8 cellular contexts compared by ENCODE assay signal in the genomic region with DNA sequence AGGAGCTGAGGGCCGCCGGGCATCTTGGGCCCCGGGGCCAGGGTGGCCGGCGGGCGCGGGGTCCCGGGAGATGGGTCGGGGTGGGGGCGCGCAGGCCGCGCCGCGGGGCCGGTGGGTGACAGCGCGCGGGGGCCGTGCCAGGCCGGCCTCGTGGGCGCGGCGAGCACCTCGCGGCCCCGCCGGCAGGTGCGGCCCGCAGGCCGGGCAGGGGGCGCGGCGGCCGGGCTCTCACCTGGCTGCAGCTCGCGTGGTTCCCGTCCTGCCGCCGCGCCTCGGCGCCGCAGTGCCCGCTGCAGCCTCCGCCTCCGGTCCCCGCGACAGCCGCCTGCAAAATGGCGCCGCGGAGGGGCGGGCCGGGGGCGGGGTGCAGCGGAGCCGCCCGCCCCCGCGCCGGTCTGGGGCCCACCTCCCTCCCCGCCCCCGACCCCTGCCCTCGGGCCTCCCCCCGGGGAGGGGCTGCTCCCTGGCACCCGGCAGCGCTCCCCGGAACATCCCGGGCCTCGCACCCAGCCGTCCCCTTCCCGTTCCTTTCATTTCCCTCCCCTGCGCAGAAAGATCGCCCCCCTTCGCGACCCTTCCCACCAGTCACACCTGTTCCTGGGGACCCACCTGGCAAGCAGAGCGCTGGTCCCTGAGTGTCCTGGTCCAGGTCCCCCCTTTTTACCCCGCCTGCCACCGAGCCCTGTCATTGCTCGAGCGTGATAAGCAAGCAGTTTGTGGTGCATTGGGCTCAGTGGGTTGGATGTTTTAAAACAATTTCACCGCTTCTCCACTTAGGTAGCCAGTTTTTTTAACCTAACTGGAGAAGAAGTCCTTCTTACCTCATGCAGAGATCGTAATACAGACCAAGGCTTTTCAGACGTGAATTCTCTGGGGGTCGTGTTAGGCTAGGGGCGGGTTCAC. TPM values are rescaled to one million over a fixed set of nuclear protein-coding genes. Genes with fewer than 3 reads are reported as not detected.
DNase-seq lines count a peak whose midpoint lies in the region; ATAC-seq and TF ChIP-seq lines count a peak whose summit lies in the region.

TSS of gene SLC23A2 (minus strand) at position 337 of the 903 bp plus-strand sequence. CDS start 68,948 bp downstream, outside the sequence.

- H4K20me1 ChIP-seq in BLaER1 treated with 17β-estradiol and CSF1 and Interleukin-3, amounts not matched to agents 10 nM and 100 nM, result peaks cover 3 to 45% (median 36%) of the 10 kb centered on the region in 11 experiments; a peak in 16 of 22 replicates

- H3K27ac ChIP-seq in BLaER1 treated with 17β-estradiol and CSF1 and Interleukin-3, amounts not matched to agents 10 nM and 100 nM, result peak within 1 kb of the TSS; percentile 61 to 89 (median 84)
- no peak within 1 kb of the TSS for H3K27ac ChIP-seq in endodermal cell (ENCODE audit: low read depth, low read length)

- no peaks in the 10 kb centered on the region for H3K36me3 Mint-ChIP-seq in endodermal cell (ENCODE audit: low read depth)

- intact Hi-C loops in mucosa of descending colon (cut with DNase I, micrococcal nuclease), result no loop called here

- peak within 1 kb of the TSS; percentile 85 to 98 (median 94) for H3K4me3 ChIP-seq in BLaER1 treated with 17β-estradiol and CSF1 and Interleukin-3, amounts not matched to agents 10 nM and 100 nM
- peak within 1 kb of the TSS; percentile 82 for H3K4me3 ChIP-seq in endodermal cell (ENCODE audit: low read length)
- H3K4me3 ChIP-seq in mucosa of descending colon, result peak within 1 kb of the TSS; percentile 23

- peak within 1 kb of the TSS; percentile 79 for H3K4me3 Mint-ChIP-seq in endodermal cell

- peaks cover 16% of the 10 kb centered on the region for H3K4me1 Mint-ChIP-seq in endodermal cell

- H3K9ac ChIP-seq in BLaER1 treated with 17β-estradiol and CSF1 and Interleukin-3, amounts not matched to agents 10 nM and 100 nM, result peak within 1 kb of the TSS; percentile 85 to 96 (median 91)
- peak within 1 kb of the TSS; percentile 6 for H3K9ac ChIP-seq in endodermal cell (ENCODE audit: extremely low read depth, low read length, poor library complexity, severe bottlenecking)

- no peaks in the 10 kb centered on the region for H3K9me3 Mint-ChIP-seq in endodermal cell

- no peaks in the 10 kb centered on the region for H3K9me3 ChIP-seq in BLaER1 treated with 17β-estradiol and CSF1 and Interleukin-3, amounts not matched to agents 10 nM and 100 nM (replicated peaks in 1 of 11)
- H3K9me3 ChIP-seq in endodermal cell (ENCODE audit: control insufficient read depth, low read length), result no peaks in the 10 kb centered on the region
- H3K9me3 ChIP-seq in mucosa of descending colon, result no peaks in the 10 kb centered on the region

- H3K27ac Mint-ChIP-seq in endodermal cell, result peak within 1 kb of the TSS; percentile 58

- peaks cover 36 to 42% (median 39%) of the 10 kb centered on the region in 10 experiments for H3K4me1 ChIP-seq in BLaER1 treated with 17β-estradiol and CSF1 and Interleukin-3, amounts not matched to agents 10 nM and 100 nM
- H3K4me1 ChIP-seq in endodermal cell (ENCODE audit: control insufficient read depth, insufficient read depth, low read length), result no peaks in the 10 kb centered on the region
- peaks cover 12% of the 10 kb centered on the region for H3K4me1 ChIP-seq in mucosa of descending colon (ENCODE audit: low read depth)

- no peaks in the 10 kb centered on the region for H3K36me3 ChIP-seq in BLaER1 treated with 17β-estradiol and CSF1 and Interleukin-3, amounts not matched to agents 10 nM and 100 nM
- H3K36me3 ChIP-seq in endodermal cell (ENCODE audit: control insufficient read depth, insufficient read depth, low read length) (no peaks in the 10 kb centered on the region), mucosa of descending colon (ENCODE audit: low read depth) (no peaks in the 10 kb centered on the region)

- peaks cover 30% of the 10 kb centered on the region for H3K27me3 Mint-ChIP-seq in endodermal cell (ENCODE audit: insufficient read depth)

- 0 to 4% methylated on average over 10 to 87 of the region's 88 CpGs for WGBS in endodermal cell (ENCODE audit: insufficient coverage in 1 of 2, insufficient read length in 1 of 2), 2 experiments

- DNase-seq in NCI-H2171 (lab: John Stamatoyannopoulos, UW), result peak; percentile 69
- peak; percentile 27 to 35 for DNase-seq in activated CD8-positive, alpha-beta memory T cell treated with anti-CD3 and anti-CD28 coated beads for 4 hours (ENCODE audit: low read depth in 2 of 2)
- DNase-seq in endodermal cell, result peak; percentile 79
- peak; percentile 44 to 68 (median 65) for DNase-seq in mucosa of descending colon
- DNase-seq in stimulated activated CD8-positive, alpha-beta memory T cell treated with anti-CD3 and anti-CD28 coated beads, Interleukin-4, amount 100 ng/mL, for 24 hours (ENCODE audit: low read depth), result peak; percentile 33
- no peak for DNase-seq in pons (ENCODE audit: low spot score)

- ATAC-seq in GM21515 (IDR thresholded peaks at IDR 0.05; ENCODE audit: unreplicated experiment), result peak; percentile 65
- ATAC-seq in mucosa of descending colon, result peak; percentile 84

- H3K4me2 ChIP-seq in BLaER1 treated with 17β-estradiol and CSF1 and Interleukin-3, amounts not matched to agents 10 nM and 100 nM, result peak within 1 kb of the TSS; percentile 89 to 99 (median 96)

- H3K27me3 ChIP-seq in BLaER1 treated with 17β-estradiol and CSF1 and Interleukin-3, amounts not matched to agents 10 nM and 100 nM, result no peaks in the 10 kb centered on the region
- peaks cover 5% of the 10 kb centered on the region for H3K27me3 ChIP-seq in endodermal cell (ENCODE audit: control insufficient read depth, insufficient read depth, low read length, poor library complexity, severe bottlenecking)

- TF ChIP-seq CTCF in endodermal cell (conservative IDR thresholded peaks at IDR 0.05) (no peak), mucosa of descending colon (IDR thresholded peaks at IDR 0.05) (no peak)

RNA-seq across cellular contexts. Expression of gene SLC23A2, which starts in this region (rescaled TPM):
- total RNA-seq in endodermal cell, result 10 to 100 TPM; 12.3 to 13.7 TPM
- polyA plus RNA-seq in endodermal cell (2013, experiment 1 of 2), result 12.2 TPM
- polyA plus RNA-seq in endodermal cell (2013, experiment 2 of 2), result 10.7 TPM
- 10 to 100 TPM in 1 of 3 donors, 1 to 10 TPM in 2; 9.1 to 15.4 (median 9.4) TPM for total RNA-seq in mucosa of descending colon

Comparison
In these comparisons a context has a peak if more than half of its experiments do, and no peak if none do; other contexts are left out.
1. H3K4me3 ChIP-seq: peak in every context shown above with its lines; median percentile 94 in BLaER1 treated with 17β-estradiol and CSF1 and Interleukin-3, amounts not matched to agents 10 nM and 100 nM; 82 in endodermal cell; 23 in mucosa of descending colon.